29 cellular contexts compared by ENCODE assay signal in the genomic region with DNA sequence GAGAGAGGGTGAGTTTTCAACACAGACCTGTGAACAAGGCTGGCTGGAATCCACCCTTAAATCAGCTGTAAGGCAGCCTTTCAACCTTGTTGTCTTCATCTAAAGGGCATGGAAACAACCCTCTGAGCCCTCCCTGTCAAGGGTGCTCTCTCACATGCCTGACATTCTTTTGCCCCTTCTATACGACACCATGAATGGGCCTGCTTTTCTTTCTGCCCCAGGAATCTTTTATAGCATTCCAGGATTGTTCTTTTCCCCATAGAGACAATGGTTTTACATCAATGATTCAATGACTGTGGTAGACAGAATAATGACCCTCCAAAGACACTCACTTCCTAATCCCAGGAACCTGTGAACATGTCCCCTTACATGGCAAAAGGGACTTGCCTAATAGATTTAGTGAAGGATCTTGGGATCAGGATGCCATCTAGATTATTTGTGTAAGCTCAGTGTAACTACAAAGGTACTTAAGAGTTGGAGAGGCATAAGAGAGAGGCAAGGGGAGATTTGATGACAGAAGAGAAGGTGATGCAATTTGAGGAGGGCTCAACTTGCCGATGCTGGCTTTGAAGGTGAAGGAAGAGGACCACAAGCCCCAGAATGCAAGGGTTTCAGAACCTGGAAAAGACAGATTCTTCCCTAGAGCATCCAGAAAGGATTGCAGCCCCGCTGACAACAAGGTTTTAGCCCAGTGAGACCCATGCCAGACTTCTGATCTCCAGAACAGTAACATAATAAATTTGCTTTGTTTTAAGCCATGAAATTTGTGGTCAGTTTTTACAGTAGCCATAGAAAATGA. TPM values are rescaled to one million over a fixed set of nuclear protein-coding genes. Genes with fewer than 3 reads are reported as not detected.
DNase-seq lines count a peak whose midpoint lies in the region; ATAC-seq, FAIRE-seq and TF ChIP-seq lines count a peak whose summit lies in the region.
"Had no signal": no experiment of that assay in that cellular context is flagged by ENCODE, and none has a peak within 500 bp of the region (broad histone marks: within the 10 kb centered on the region; RNA-seq: fewer than 3 reads in every experiment).

No MANE protein-coding gene starts in this region.

- no peaks in the 10 kb centered on the region for H3K4me1 Mint-ChIP-seq in immature natural killer cell
- H3K4me1 Mint-ChIP-seq: activated naive CD4-positive, alpha-beta T cell treated with anti-CD3 and anti-CD28 coated beads, Interleukin-2, amount 10 ng/mL, durations not matched to agents 7 days and 5 days; memory B cell had no signal

- peak; percentile 43 for FAIRE-seq in bronchial epithelial cell (lab: Jason Lieb, UNC)
- FAIRE-seq: A204.1, kidney had no signal

- H3K27ac ChIP-seq in HUES48 (ENCODE audit: low read depth, low read length) (peak overlapping the region; percentile 61), lower lobe of right lung (no peak overlapping the region), breast epithelium (no peak overlapping the region)
- H3K27ac ChIP-seq: Peyer's patch, psoas muscle, SK-N-MC, uterus had no signal

- no peak overlapping the region for H3K9ac ChIP-seq in HUES48 (ENCODE audit: low read depth, low read length)

- peaks cover 0 to 2% (median 2%) of the 10 kb centered on the region in 3 donors for H3K27me3 Mint-ChIP-seq in immature natural killer cell (ENCODE audit: low read depth in 3 of 3)
- H3K27me3 Mint-ChIP-seq: memory B cell had no signal

- no peaks in the 10 kb centered on the region for H3K36me3 Mint-ChIP-seq in immature natural killer cell
- H3K36me3 Mint-ChIP-seq: activated naive CD4-positive, alpha-beta T cell treated with anti-CD3 and anti-CD28 coated beads, Interleukin-2, amount 10 ng/mL, durations not matched to agents 7 days and 5 days; memory B cell had no signal

- ATAC-seq in lower lobe of right lung = peak; percentile 23 to 37
- ATAC-seq: activated T-cell treated with anti-CD3 and anti-CD28 coated beads, Interleukin-2, amount 50 U/mL, for 4 hours; psoas muscle had no signal

- no peaks in the 10 kb centered on the region for H3K9me3 ChIP-seq in HUES48 (ENCODE audit: control insufficient read depth, insufficient read depth, low read length)
- no peaks in the 10 kb centered on the region for H3K9me3 ChIP-seq in lower lobe of right lung
- no peaks in the 10 kb centered on the region for H3K9me3 ChIP-seq in breast epithelium
- H3K9me3 ChIP-seq: psoas muscle, uterus had no signal

- H3K27me3 ChIP-seq in HUES48 (ENCODE audit: control insufficient read depth, insufficient read depth, low read length) (no peaks in the 10 kb centered on the region), bronchial epithelial cell (ENCODE audit: control insufficient read depth, insufficient read depth, low read length) (no peaks in the 10 kb centered on the region), lower lobe of right lung (ENCODE audit: low read depth) (no peaks in the 10 kb centered on the region), breast epithelium (no peaks in the 10 kb centered on the region)
- H3K27me3 ChIP-seq: Peyer's patch, uterus had no signal

- H3K4me3 Mint-ChIP-seq in immature natural killer cell = no peak overlapping the region
- H3K4me3 Mint-ChIP-seq: activated naive CD4-positive, alpha-beta T cell treated with anti-CD3 and anti-CD28 coated beads, Interleukin-2, amount 10 ng/mL, durations not matched to agents 7 days and 5 days; activated T-cell treated with anti-CD3 and anti-CD28 coated beads, Interleukin-2, amount 50 U/mL, for 4 hours; memory B cell; nephron had no signal

- no peak for TF ChIP-seq POLR2A in breast epithelium (IDR thresholded peaks at IDR 0.05)

- intact Hi-C loops in lower lobe of right lung (cut with DNase I) (no loop called here), breast epithelium (cut with DNase I; ENCODE audit: low total_unique reads) (no loop called here)

- H3K9me3 Mint-ChIP-seq in immature natural killer cell = no peaks in the 10 kb centered on the region

- H3K4me3 ChIP-seq in HUES48 (ENCODE audit: low read depth, low read length) = no peak overlapping the region
- no peak overlapping the region for H3K4me3 ChIP-seq in bronchial epithelial cell (ENCODE audit: low read depth, low read length)
- no peak overlapping the region for H3K4me3 ChIP-seq in lower lobe of right lung
- no peak overlapping the region for H3K4me3 ChIP-seq in breast epithelium
- H3K4me3 ChIP-seq: Peyer's patch, psoas muscle, SK-N-MC, smooth muscle cell, uterus had no signal

- peaks cover 20% of the 10 kb centered on the region; the same call in 1 of the 2 replicates for H3K4me1 ChIP-seq in HUES48 (ENCODE audit: control insufficient read depth, insufficient read depth, low read length)
- H3K4me1 ChIP-seq in lower lobe of right lung = no peaks in the 10 kb centered on the region
- no peaks in the 10 kb centered on the region for H3K4me1 ChIP-seq in breast epithelium
- H3K4me1 ChIP-seq: Peyer's patch, psoas muscle, uterus had no signal

- TF ChIP-seq CTCF in bronchial epithelial cell (IDR thresholded peaks at IDR 0.05; ENCODE audit: insufficient read depth, low read length, severe bottlenecking) (no peak), lower lobe of right lung (IDR thresholded peaks at IDR 0.05) (no peak), breast epithelium (IDR thresholded peaks at IDR 0.05) (no peak)

- no peak overlapping the region for H3K27ac Mint-ChIP-seq in immature natural killer cell
- H3K27ac Mint-ChIP-seq: activated naive CD4-positive, alpha-beta T cell treated with anti-CD3 and anti-CD28 coated beads, Interleukin-2, amount 10 ng/mL, durations not matched to agents 7 days and 5 days; memory B cell; nephron had no signal

- H3K36me3 ChIP-seq in HUES48 (ENCODE audit: control insufficient read depth, insufficient read depth, low read length) (no peaks in the 10 kb centered on the region), bronchial epithelial cell (ENCODE audit: control insufficient read depth, insufficient read depth, low read length) (no peaks in the 10 kb centered on the region), lower lobe of right lung (no peaks in the 10 kb centered on the region), breast epithelium (no peaks in the 10 kb centered on the region)
- H3K36me3 ChIP-seq: Peyer's patch, uterus had no signal

- DNase-seq in COLO829 (ENCODE audit: low spot score) = peak; percentile 14
- DNase-seq in bronchial epithelial cell (ENCODE audit: low read depth) = no peak
- no peak for DNase-seq in lower lobe of right lung
- no peak for DNase-seq in breast epithelium (ENCODE audit: low spot score in 2 of 2)
- DNase-seq in immature natural killer cell = no peak
- no peak for DNase-seq in NCI-H2196 treated with DMSO at 0.1 percent for 48 hours (lab: John Stamatoyannopoulos, UW; ENCODE audit: unreplicated experiment)
- no peak for DNase-seq in RKO (ENCODE audit: low spot score)
- DNase-seq: activated CD4-positive, CD25-positive, alpha-beta regulatory T cell treated with anti-CD3 and anti-CD28 coated beads, Interleukin-2, amount 50 U/mL, for 72 hours; activated naive CD4-positive, alpha-beta T cell treated with anti-CD3 and anti-CD28 coated beads, Interleukin-2, amount 10 ng/mL, durations not matched to agents 7 days and 5 days; activated T-cell treated with anti-CD3 and anti-CD28 coated beads, Interleukin-2, amount 50 U/mL, for 4 hours; anterior cingulate cortex; GF-D8; head of caudate nucleus; kidney; NCI-H1436 treated with DMSO at 0.1 percent for 48 hours; NCI-H2171 treated with DMSO at 0.1 percent for 48 hours; NCI-H774; Peyer's patch; psoas muscle; stimulated activated CD4-positive, alpha-beta T cell treated with anti-CD3 and anti-CD28 coated beads, Interleukin-4, amount 100 ng/mL, for 1 hour; uterus had no signal

RNA-seq across cellular contexts. Expression of gene HMHB1, which starts 29.2 kb away (rescaled TPM):
- total RNA-seq in bronchial epithelial cell (not detected in 2 replicates), lower lobe of right lung (not detected), breast epithelium (not detected)
- not detected for polyA plus RNA-seq in immature natural killer cell
- total RNA-seq: activated T-cell treated with anti-CD3 and anti-CD28 coated beads, Interleukin-2, amount 50 U/mL, for 4 hours; HT1080; kidney; Peyer's patch; psoas muscle; smooth muscle cell; uterus had no signal
- polyA plus RNA-seq: BJ, psoas muscle, smooth muscle cell had no signal
